8 cellular contexts compared by ENCODE assay signal in genomic region chr2:23487735-23488492, GRCh38.
DNase-seq lines count a peak whose midpoint lies in the region; ATAC-seq and TF ChIP-seq lines count a peak whose summit lies in the region.
"Had no signal": no experiment of that assay in that cellular context is flagged by ENCODE, and none has a peak within 500 bp of the region (broad histone marks: within the 10 kb centered on the region; RNA-seq: fewer than 3 reads in every experiment).

No MANE protein-coding gene starts in this region.

- H3K4me1 Mint-ChIP-seq in activated CD8-positive, alpha-beta T cell treated with anti-CD3 and anti-CD28 coated beads for 36 hours (ENCODE audit: low read depth) = peaks cover 36% of the 10 kb centered on the region

- no peak overlapping the region for H3K4me3 Mint-ChIP-seq in activated CD8-positive, alpha-beta T cell treated with anti-CD3 and anti-CD28 coated beads for 36 hours

- CTCF ChIA-PET in activated CD8-positive, alpha-beta T cell treated with anti-CD3 and anti-CD28 coated beads for 36 hours (lab: Charles Lee) = no interaction called here

- no peak for TF ChIP-seq CTCF in activated CD8-positive, alpha-beta T cell treated with anti-CD3 and anti-CD28 coated beads for 36 hours (IDR thresholded peaks at IDR 0.05)

- peaks cover 17% of the 10 kb centered on the region for H3K27me3 Mint-ChIP-seq in activated CD8-positive, alpha-beta T cell treated with anti-CD3 and anti-CD28 coated beads for 36 hours

- intact Hi-C loops in activated CD8-positive, alpha-beta T cell treated with anti-CD3 and anti-CD28 coated beads for 36 hours (cut with micrococcal nuclease) = no loop called here

- DNase-seq in activated CD8-positive, alpha-beta T cell treated with anti-CD3 and anti-CD28 coated beads for 36 hours = peak; percentile 48
- DNase-seq in non-pigmented ciliary epithelial cell (ENCODE audit: low read depth) = peak; percentile 34
- no peak for DNase-seq in KBM-7
- no peak for DNase-seq in medulla oblongata (ENCODE audit: extremely low spot score)
- no peak for DNase-seq in Ammon's horn (ENCODE audit: low spot score)
- DNase-seq: NCI-H510A treated with DMSO at 0.1 percent for 48 hours had no signal

- in situ Hi-C loops in KBM-7 (cut with MboI; ENCODE audit: low pct_unique_long_range_greater_than_20kb, low sequenced_read_pairs) = no loop called here

- H3K27ac Mint-ChIP-seq in activated CD8-positive, alpha-beta T cell treated with anti-CD3 and anti-CD28 coated beads for 36 hours = peak overlapping the region; percentile 57

- H3K36me3 Mint-ChIP-seq in activated CD8-positive, alpha-beta T cell treated with anti-CD3 and anti-CD28 coated beads for 36 hours (ENCODE audit: low read depth) = no peaks in the 10 kb centered on the region

- ATAC-seq in GM18511 (IDR thresholded peaks at IDR 0.05; ENCODE audit: unreplicated experiment) (peak; percentile 68), HG03378 (IDR thresholded peaks at IDR 0.05; ENCODE audit: unreplicated experiment) (peak; percentile 51)
- no peak for ATAC-seq in activated CD8-positive, alpha-beta T cell treated with anti-CD3 and anti-CD28 coated beads for 36 hours

- POLR2A ChIA-PET in activated CD8-positive, alpha-beta T cell treated with anti-CD3 and anti-CD28 coated beads for 36 hours (lab: Charles Lee) = no interaction called here

- no peaks in the 10 kb centered on the region for H3K9me3 Mint-ChIP-seq in activated CD8-positive, alpha-beta T cell treated with anti-CD3 and anti-CD28 coated beads for 36 hours

Comparison
In these comparisons a context has a peak if more than half of its experiments do, and no peak if none do; other contexts are left out.
1. DNase-seq: peak in activated CD8-positive, alpha-beta T cell treated with anti-CD3 and anti-CD28 coated beads for 36 hours (single experiment) and non-pigmented ciliary epithelial cell (single experiment); none in KBM-7 (single experiment), medulla oblongata (single experiment) and Ammon's horn (single experiment).